8 cellular contexts compared by ENCODE assay signal in the genomic region with DNA sequence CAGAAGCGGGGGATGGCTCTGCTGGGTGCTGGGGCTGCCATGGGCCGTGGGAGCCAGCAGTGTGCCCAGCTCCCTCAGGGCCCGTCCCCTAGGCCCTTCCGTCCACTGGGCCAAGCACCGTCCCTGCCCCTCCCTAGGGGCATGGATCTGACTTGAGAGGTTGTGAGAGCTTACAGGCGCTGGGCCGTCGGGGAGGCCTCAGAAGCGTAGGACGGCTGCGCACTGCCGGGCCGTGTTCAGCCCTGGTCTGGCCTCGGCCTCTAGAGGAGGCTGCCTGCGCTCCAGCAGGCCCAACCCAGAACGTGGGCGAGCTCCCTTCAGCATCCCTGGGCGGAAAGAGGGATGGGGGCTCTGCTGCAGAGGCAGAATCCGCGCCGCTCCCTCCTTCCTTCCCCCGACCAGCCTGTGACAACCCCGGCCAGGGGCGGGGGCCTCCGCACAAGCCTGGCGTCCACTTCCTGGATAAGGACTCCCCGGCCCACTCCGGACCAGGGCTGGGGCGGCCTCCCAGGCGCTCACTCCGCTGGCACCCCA. TPM values are rescaled to one million over a fixed set of nuclear protein-coding genes. Genes with fewer than 3 reads are reported as not detected.
DNase-seq lines count a peak whose midpoint lies in the region; ATAC-seq and TF ChIP-seq lines count a peak whose summit lies in the region.

No MANE protein-coding gene starts in this region.

- in situ Hi-C loops in GM13977 (cut with MboI; ENCODE audit: low pct_unique_long_range_greater_than_20kb, low sequenced_read_pairs, unreplicated experiment), result no loop called here
- in situ Hi-C loops in mammary epithelial cell (cut with MboI; ENCODE audit: low sequenced_read_pairs in 2 of 2), result no loop called here

- CTCF ChIA-PET in AG04449 (lab: Yijun Ruan, JAX) (interaction anchor here (0.6 to 25.1 kb wide), 6 partner anchors 9 to 309 kb away, joined by 3 to 728 read pairs (median 6); no protein-coding TSS in a partner anchor), RWPE1 (lab: Yijun Ruan, JAX) (interaction anchor here (0.6 to 2.7 kb wide), 3 partner anchors 10 to 21 kb away, joined by 3 to 14 read pairs (median 3); no protein-coding TSS in a partner anchor), mammary epithelial cell (lab: Charles Lee; ENCODE audit: low non-redundant PET) (interaction anchor here (0.5 kb wide), 1 partner anchor 158 kb away, joined by 3 read pairs; no protein-coding TSS in a partner anchor)

- WGBS in mammary epithelial cell (ENCODE audit: low coverage, missing lambda C conversion rate), result 92% methylated on average over 4 of the region's 31 CpGs

- peak; percentile 21 for ATAC-seq in HG02938 (IDR thresholded peaks at IDR 0.05; ENCODE audit: unreplicated experiment)

- TF ChIP-seq CTCF in AG04449 (IDR thresholded peaks at IDR 0.05; ENCODE audit: insufficient read depth, low read length, missing control alignments) (no peak), GM13977 (IDR thresholded peaks at IDR 0.05; ENCODE audit: extremely low read depth, insufficient read depth, missing control alignments) (no peak), RWPE1 (conservative IDR thresholded peaks at IDR 0.05; ENCODE audit: low read depth) (no peak), mammary epithelial cell (conservative IDR thresholded peaks at IDR 0.05 in 1 of 2, IDR thresholded peaks at IDR 0.05 in 1 of 2; ENCODE audit: extremely low read depth in 1 of 2, insufficient read depth in 1 of 2, low read depth in 1 of 2, low read length in 2 of 2) (no peak)

- no peaks in the 10 kb centered on the region for H4K20me1 ChIP-seq in mammary epithelial cell (ENCODE audit: insufficient read depth, low read length)

- no TSS peak for BruUV-seq in mammary epithelial cell (replicated peaks; lab: Mats Ljungman, UMichigan)

- H2AFZ ChIP-seq in mammary epithelial cell (ENCODE audit: low read depth, low read length), result peak overlapping the region; percentile 83

- no peak overlapping the region for H3K9ac ChIP-seq in mammary epithelial cell (ENCODE audit: insufficient read depth, low read length)

- H3K4me2 ChIP-seq in mammary epithelial cell (ENCODE audit: insufficient read depth, low read depth, low read length), result peak overlapping the region; percentile 99

- no peaks in the 10 kb centered on the region for H3K27me3 ChIP-seq in mammary epithelial cell (ENCODE audit: insufficient read depth, low read length)

- H3K4me1 ChIP-seq in mammary epithelial cell (ENCODE audit: insufficient read depth, low read length), result peaks cover 36% of the 10 kb centered on the region

- DNase-seq in AG04449 (ENCODE audit: low read depth, low spot score) (no peak), GM13977 (ENCODE audit: low spot score) (peak; percentile 82), RWPE1 (ENCODE audit: low spot score) (peak; percentile 56), mammary epithelial cell (no peak), islet precursor cell (peak; percentile 86), posterior vena cava (ENCODE audit: low spot score) (no peak)
- peak; percentile 33 for DNase-seq in stimulated activated CD4-positive, alpha-beta T cell treated with anti-CD3 and anti-CD28 coated beads, Interleukin-4, amount 100 ng/mL, for 24 hours

- H3K4me3 ChIP-seq in AG04449 (ENCODE audit: low read depth, low read length) (peak overlapping the region; percentile 74), mammary epithelial cell (replicated peaks in 1 of 3; ENCODE audit: insufficient read depth in 1 of 3, low read depth in 2 of 3, low read length in 3 of 3) (peak overlapping the region; percentile 46 to 83 (median 71))

- H3K36me3 ChIP-seq in mammary epithelial cell (ENCODE audit: insufficient read depth, low read length), result peaks cover 5% of the 10 kb centered on the region

- dilution Hi-C loops in mammary epithelial cell (cut with HindIII; ENCODE audit: low sequenced_read_pairs), result no loop called here

- no peaks in the 10 kb centered on the region for H3K9me3 ChIP-seq in mammary epithelial cell (replicated peaks; ENCODE audit: insufficient read depth, low read length)

- POLR2A ChIA-PET in AG04449 (lab: Yijun Ruan, JAX), result interaction anchor here (0.8 kb wide), 1 partner anchor 17 kb away, joined by 3 read pairs; no protein-coding TSS in a partner anchor
- POLR2A ChIA-PET in RWPE1 (lab: Yijun Ruan, JAX; ENCODE audit: low non-redundant PET), result interaction anchor here (1.8 kb wide), 1 partner anchor 11 kb away, joined by 4 read pairs; no protein-coding TSS in a partner anchor

- H3K27ac ChIP-seq in RWPE1 (peak overlapping the region; percentile 91), mammary epithelial cell (ENCODE audit: insufficient read depth, low read depth, low read length) (no peak overlapping the region)

- H3K79me2 ChIP-seq in mammary epithelial cell (ENCODE audit: insufficient read depth, low read length), result peaks cover 13% of the 10 kb centered on the region

- intact Hi-C loops in mammary epithelial cell (cut with micrococcal nuclease), result no loop called here
- intact Hi-C loops in posterior vena cava (cut with DNase I), result no loop called here

RNA-seq across cellular contexts. Expression of a gene that starts 0.7 kb away (rescaled TPM):
- 10 to 100 TPM; 50.7 to 70.5 TPM for total RNA-seq in mammary epithelial cell
- 50.9 TPM for polyA plus RNA-seq in mammary epithelial cell
- 8.3 TPM for polyA minus RNA-seq in mammary epithelial cell
- total RNA-seq in posterior vena cava, result 10 to 100 TPM; 42.2 to 45.6 TPM

RNA-seq across cellular contexts. Expression of a gene that starts 4.9 kb away (rescaled TPM):
- total RNA-seq in mammary epithelial cell (10 to 100 TPM; 20.5 to 42.0 TPM), posterior vena cava (10 to 100 TPM; 39.5 to 39.7 TPM)
- polyA plus RNA-seq in mammary epithelial cell, result 25.8 TPM
- 49.8 TPM for polyA minus RNA-seq in mammary epithelial cell

RNA-seq across cellular contexts. Expression of a gene that starts 23.7 kb away (rescaled TPM):
- total RNA-seq in mammary epithelial cell (10 to 100 TPM in 1 of 2 donors, 1 to 10 TPM in 1; 7.3 to 27.0 TPM), posterior vena cava (10 to 100 TPM; 11.2 to 11.6 TPM)
- polyA plus RNA-seq in mammary epithelial cell, result 54.3 TPM
- polyA minus RNA-seq in mammary epithelial cell, result 46.0 TPM

RNA-seq across cellular contexts. Expression of a gene that starts 23.9 kb away (rescaled TPM):
- total RNA-seq in mammary epithelial cell (10 to 100 TPM in 1 of 2 donors, 1 to 10 TPM in 1; 2.5 to 16.0 TPM), posterior vena cava (1 to 10 TPM; 7.4 to 7.9 TPM)
- polyA plus RNA-seq in mammary epithelial cell, result 37.7 TPM
- 9.3 TPM for polyA minus RNA-seq in mammary epithelial cell

Comparison
In these comparisons a context has a peak if more than half of its experiments do, and no peak if none do; other contexts are left out.
1. DNase-seq: peak in GM13977 (single experiment), RWPE1 (single experiment), islet precursor cell (single experiment) and stimulated activated CD4-positive, alpha-beta T cell treated with anti-CD3 and anti-CD28 coated beads, Interleukin-4, amount 100 ng/mL, for 24 hours (single experiment); none in AG04449 (single experiment), mammary epithelial cell (single experiment) and posterior vena cava (single experiment).